Comparison of ENCODE assay signal across 8 cellular contexts in the genomic region with DNA sequence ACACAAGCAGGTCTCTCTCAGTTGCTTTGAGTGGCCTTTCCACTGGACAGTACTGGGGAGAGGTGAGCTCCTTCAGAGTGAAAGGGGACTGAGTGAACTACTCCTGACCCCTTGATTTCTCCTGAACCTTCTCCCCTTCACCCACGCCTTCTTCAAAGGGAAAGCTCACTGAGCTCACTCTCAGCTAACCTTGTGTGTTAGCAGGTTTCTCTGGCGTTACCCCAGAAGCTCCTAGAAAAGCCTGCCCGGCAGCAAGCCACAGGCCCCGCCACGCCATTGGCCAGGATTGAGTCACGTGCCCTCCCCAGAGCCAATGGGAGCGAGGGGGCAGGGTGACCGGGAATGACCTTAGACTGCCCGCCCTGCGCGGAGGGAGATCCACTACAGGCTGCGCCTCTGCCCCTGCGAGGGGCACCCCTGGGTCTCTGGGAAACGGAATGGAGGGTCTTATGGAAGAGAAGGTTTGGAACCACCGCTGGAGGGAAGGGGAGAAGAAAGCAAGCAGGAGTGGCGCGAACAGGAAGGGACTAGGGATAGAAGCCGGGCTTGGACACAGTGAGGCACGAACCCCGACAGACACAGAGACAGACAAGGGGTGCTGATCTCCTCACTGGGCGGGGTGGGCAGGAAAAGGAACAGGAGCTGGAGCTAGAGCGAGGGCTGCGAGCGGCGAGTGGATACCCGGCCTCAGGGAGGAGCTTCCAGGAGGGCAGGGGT. TPM values are rescaled to one million over a fixed set of nuclear protein-coding genes. Genes with fewer than 3 reads are reported as not detected.
DNase-seq lines count a peak whose midpoint lies in the region; ATAC-seq and TF ChIP-seq lines count a peak whose summit lies in the region.

No MANE protein-coding gene starts in this region.

- peaks cover 26% of the 10 kb centered on the region for H3K4me1 Mint-ChIP-seq in dendritic cell treated with granulocyte-macrophage colony-stimulating factor and Interleukin-4, amounts not matched to agents 40 ng/mL and 50 ng/mL, for 4 days (ENCODE audit: low read depth)

- ATAC-seq in GM18517 (IDR thresholded peaks at IDR 0.05; ENCODE audit: unreplicated experiment) = peak; percentile 88
- ATAC-seq in HG03045 (IDR thresholded peaks at IDR 0.05; ENCODE audit: unreplicated experiment) = peak; percentile 85
- ATAC-seq in left lobe of liver = peak; percentile 96

- peaks cover 2% of the 10 kb centered on the region for H3K27me3 Mint-ChIP-seq in dendritic cell treated with granulocyte-macrophage colony-stimulating factor and Interleukin-4, amounts not matched to agents 40 ng/mL and 50 ng/mL, for 4 days

- no peak for TF ChIP-seq CTCF in 22Rv1 (IDR thresholded peaks at IDR 0.05)

- peak overlapping the region; percentile 91 for H3K27ac Mint-ChIP-seq in dendritic cell treated with granulocyte-macrophage colony-stimulating factor and Interleukin-4, amounts not matched to agents 40 ng/mL and 50 ng/mL, for 4 days

- H3K36me3 Mint-ChIP-seq in dendritic cell treated with granulocyte-macrophage colony-stimulating factor and Interleukin-4, amounts not matched to agents 40 ng/mL and 50 ng/mL, for 4 days (ENCODE audit: low read depth) = peaks cover 56% of the 10 kb centered on the region

- H3K27ac ChIP-seq in 22Rv1 = peak overlapping the region; percentile 71

- intact Hi-C loops in dendritic cell treated with granulocyte-macrophage colony-stimulating factor and Interleukin-4, amounts not matched to agents 40 ng/mL and 50 ng/mL, for 4 days (cut with micrococcal nuclease) = loop anchor here (2.0 to 5.0 kb wide), 3 partner anchors 17 to 136 kb away; partner anchors contain the start of genes CLK3 and UBL7

- H3K4me3 Mint-ChIP-seq in dendritic cell treated with granulocyte-macrophage colony-stimulating factor and Interleukin-4, amounts not matched to agents 40 ng/mL and 50 ng/mL, for 4 days = peak overlapping the region; percentile 92

- H3K9me3 Mint-ChIP-seq in dendritic cell treated with granulocyte-macrophage colony-stimulating factor and Interleukin-4, amounts not matched to agents 40 ng/mL and 50 ng/mL, for 4 days = no peaks in the 10 kb centered on the region

- DNase-seq in NCI-H345 (lab: John Stamatoyannopoulos, UW) (peak; percentile 85), left lobe of liver (ENCODE audit: low spot score) (peak; percentile 97)
- DNase-seq in activated CD4-positive, alpha-beta T cell treated with anti-CD3 and anti-CD28 coated beads, Interleukin-2, amount 50 U/mL, for 24 hours (ENCODE audit: low read depth in 1 of 2, low spot score in 1 of 2) = peak; percentile 70 to 77
- peak; percentile 84 to 87 for DNase-seq in stimulated activated CD4-positive, alpha-beta T cell treated with anti-CD3 and anti-CD28 coated beads, Interleukin-2, amount 100 ng/mL, for 48 hours

RNA-seq across cellular contexts. Expression of gene CLK3, which starts 17.4 kb away (rescaled TPM):
- total RNA-seq in left lobe of liver = 32.3 TPM

RNA-seq across cellular contexts. Expression of gene ARID3B, which starts 57.3 kb away (rescaled TPM):
- 3.7 TPM for total RNA-seq in left lobe of liver

Comparison
In these comparisons a context has a peak if more than half of its experiments do, and no peak if none do; other contexts are left out.
1. Peak in every context shown above with its lines: DNase-seq, ATAC-seq and H3K27ac ChIP-seq.